ENCODE assay signal across 22 cellular contexts in genomic region chr3:186038360-186038759, GRCh38.
"Had no signal": no experiment of that assay in that cellular context is flagged by ENCODE, and none has a peak within 500 bp of the region (broad histone marks: within the 10 kb centered on the region; RNA-seq: fewer than 3 reads in every experiment).

No MANE protein-coding gene starts in this region.

- H3K27ac Mint-ChIP-seq: dendritic cell treated with granulocyte-macrophage colony-stimulating factor and Interleukin-4, amounts not matched to agents 40 ng/mL and 50 ng/mL, for 4 days; effector memory CD8-positive, alpha-beta T cell; naive B cell; nephron had no signal

- DNase-seq: effector memory CD8-positive, alpha-beta T cell; gastrocnemius medialis; glutamatergic neuron; kidney; left cardiac atrium; left ventricle myocardium superior; mesendoderm; naive B cell; sigmoid colon; stimulated activated CD4-positive, alpha-beta T cell treated with anti-CD3 and anti-CD28 coated beads, Interleukin-2, amount 100 ng/mL, for 24 hours; stimulated activated CD4-positive, alpha-beta T cell treated with anti-CD3 and anti-CD28 coated beads, Interleukin-4, amount 100 ng/mL, for 4 hours; stimulated activated naive CD4-positive, alpha-beta T cell; stomach; substantia nigra; trophoblast cell had no signal

- ATAC-seq: effector memory CD8-positive, alpha-beta T cell; gastrocnemius medialis; left cardiac atrium; left ventricle myocardium superior had no signal

- H3K4me1 ChIP-seq: esophagus muscularis mucosa, gastrocnemius medialis, sigmoid colon, stomach had no signal

- H3K4me3 ChIP-seq: esophagus muscularis mucosa, gastrocnemius medialis, lung, sigmoid colon, skin epidermis, stomach, thoracic aorta had no signal

- H3K27me3 ChIP-seq: esophagus muscularis mucosa, gastrocnemius medialis, sigmoid colon, stomach had no signal

- H3K4me3 Mint-ChIP-seq: dendritic cell treated with granulocyte-macrophage colony-stimulating factor and Interleukin-4, amounts not matched to agents 40 ng/mL and 50 ng/mL, for 4 days; effector memory CD8-positive, alpha-beta T cell; naive B cell; nephron had no signal

- H3K4me1 Mint-ChIP-seq: naive B cell had no signal

- H3K27ac ChIP-seq: epithelial cell of prostate, esophagus muscularis mucosa, gastrocnemius medialis, sigmoid colon, skin epidermis, stomach, thoracic aorta had no signal

- H3K36me3 ChIP-seq: esophagus muscularis mucosa, gastrocnemius medialis, sigmoid colon, stomach, thoracic aorta had no signal
